ENCODE assay signal across 13 cellular contexts in genomic region chr1:3515774-3516480, GRCh38.
A peak's percentile ranks its signal among the peaks of the same experiment; 100 is the strongest.
DNase-seq lines count a peak whose midpoint lies in the region; ATAC-seq, FAIRE-seq and TF ChIP-seq lines count a peak whose summit lies in the region.
"Had no signal": no experiment of that assay in that cellular context is flagged by ENCODE, and none has a peak within 500 bp of the region (broad histone marks: within the 10 kb centered on the region; RNA-seq: fewer than 3 reads in every experiment).

No MANE protein-coding gene starts in this region.

- ATAC-seq in body of pancreas (no peak), GM18517 (IDR thresholded peaks at IDR 0.05; ENCODE audit: unreplicated experiment) (no peak)

- POLR2A ChIA-PET in AG04449 (lab: Yijun Ruan, JAX), result interaction anchor here (1.0 kb wide), 1 partner anchor 28 kb away, joined by 3 read pairs; no protein-coding TSS in a partner anchor

- TF ChIP-seq CTCF in AG04449 (IDR thresholded peaks at IDR 0.05; ENCODE audit: insufficient read depth, low read length, missing control alignments) (no peak), body of pancreas (IDR thresholded peaks at IDR 0.05) (no peak)

- no peaks in the 10 kb centered on the region for H3K9me3 ChIP-seq in body of pancreas
- H3K9me3 ChIP-seq: colonic mucosa, uterus had no signal

- CTCF ChIA-PET in AG04449 (lab: Yijun Ruan, JAX), result interaction anchor here (0.8 to 4.2 kb wide), 3 partner anchors 13 to 104 kb away, joined by 3 to 33 read pairs (median 21); no protein-coding TSS in a partner anchor

- intact Hi-C loops in body of pancreas (cut with DNase I), result no loop called here

- FAIRE-seq in H54 (lab: Jason Lieb, UNC), result peak; percentile 76
- FAIRE-seq in GM12892 (lab: Jason Lieb, UNC), result no peak

- no peaks in the 10 kb centered on the region for H3K27me3 ChIP-seq in body of pancreas
- H3K27me3 ChIP-seq: colonic mucosa, uterus had no signal

- TF ChIP-seq POLR2A in H54 (IDR thresholded peaks at IDR 0.05; ENCODE audit: low read depth, low read length) (no peak), GM12892 (IDR thresholded peaks at IDR 0.05; ENCODE audit: low read depth, low read length) (no peak), body of pancreas (IDR thresholded peaks at IDR 0.05) (no peak)

- no peaks in the 10 kb centered on the region for H3K36me3 ChIP-seq in body of pancreas (replicated peaks in 1 of 2; ENCODE audit: insufficient read depth in 1 of 2, low read depth in 2 of 2)
- H3K36me3 ChIP-seq: colonic mucosa, uterus had no signal

- H3K27ac ChIP-seq in body of pancreas, result no peak overlapping the region
- H3K27ac ChIP-seq: colonic mucosa, parathyroid adenoma, uterus had no signal

- no peaks in the 10 kb centered on the region for H3K4me1 ChIP-seq in body of pancreas
- H3K4me1 ChIP-seq: colonic mucosa, parathyroid adenoma, uterus had no signal

- DNase-seq in AG04449 (ENCODE audit: low read depth, low spot score) (peak; percentile 16), H54 (ENCODE audit: insufficient read length, low spot score) (peak; percentile 83), RPMI7951 (ENCODE audit: low read depth) (peak; percentile 78), dedifferentiated amniotic fluid mesenchymal stem cell (ENCODE audit: extremely low spot score) (peak; percentile 36), NCI-H2081 (lab: John Stamatoyannopoulos, UW) (no peak), GM12892 (ENCODE audit: insufficient read length) (no peak), body of pancreas (no peak)
- DNase-seq: activated CD8-positive, alpha-beta memory T cell treated with anti-CD3 and anti-CD28 coated beads, Interleukin-2, amount 50 U/mL, for 4 hours; colonic mucosa; immature natural killer cell; uterus had no signal

- 70 to 88% methylated on average over 3 to 19 of the region's 19 CpGs for WGBS in body of pancreas, 2 donors

- H3K4me3 ChIP-seq in AG04449 (ENCODE audit: low read depth, low read length) (no peak overlapping the region), body of pancreas (no peak overlapping the region)
- H3K4me3 ChIP-seq: colonic mucosa, uterus had no signal

Comparison
In these comparisons a context has a peak if more than half of its experiments do, and no peak if none do; other contexts are left out.
1. DNase-seq: peak in AG04449 (single experiment), H54 (single experiment), RPMI7951 (single experiment) and dedifferentiated amniotic fluid mesenchymal stem cell (single experiment); none in NCI-H2081 (0 of 2), GM12892 (single experiment) and body of pancreas (0 of 4).